Comparison of ENCODE assay signal across 12 cellular contexts in the genomic region with DNA sequence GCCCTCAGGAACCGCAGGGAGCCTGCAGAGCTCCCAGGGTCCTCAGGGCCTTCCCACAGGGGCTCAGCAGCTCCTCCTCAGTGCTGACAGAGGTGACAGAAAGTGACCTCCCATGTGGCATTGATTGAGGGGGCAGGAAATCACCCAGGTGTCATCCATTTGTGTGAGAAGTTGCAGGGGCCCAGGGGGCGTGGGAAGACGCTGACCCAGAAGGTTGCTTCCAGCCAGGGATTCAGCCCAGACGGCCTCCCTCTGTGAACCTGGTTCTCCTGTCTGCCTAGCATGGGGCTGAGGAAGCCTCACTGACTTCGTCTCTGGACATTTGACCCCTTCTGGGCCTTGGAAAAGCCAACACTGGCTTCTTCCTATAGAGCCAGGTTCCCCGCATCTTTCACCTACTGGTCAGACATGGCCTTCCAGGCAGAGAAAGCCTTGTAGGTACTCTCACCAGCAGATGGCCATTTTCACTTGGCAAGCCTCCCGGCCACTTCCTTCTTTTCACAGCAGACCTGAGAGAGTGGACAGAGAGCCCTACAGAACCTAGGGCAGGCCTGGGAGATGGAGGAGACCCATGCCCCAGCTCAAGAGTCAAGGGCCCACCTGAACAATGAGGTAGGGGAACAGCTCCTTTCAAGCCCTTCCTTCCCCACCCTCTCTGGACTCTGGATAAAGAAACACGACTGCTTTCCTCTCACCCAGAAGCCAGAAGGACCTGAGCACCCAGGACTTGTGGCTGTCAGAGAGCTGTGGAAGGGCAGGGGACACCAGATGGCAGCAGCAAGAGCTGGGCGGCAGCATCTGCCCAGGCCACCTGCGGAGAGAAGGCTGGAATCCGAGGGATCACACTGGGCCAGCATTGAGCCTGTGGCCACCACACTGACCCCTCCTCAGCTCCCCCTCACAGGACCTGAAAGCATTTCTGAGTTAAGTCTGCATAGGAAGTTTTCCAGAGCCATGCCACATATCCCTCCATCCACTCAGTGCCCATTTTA.
DNase-seq lines count a peak whose midpoint lies in the region; ATAC-seq and TF ChIP-seq lines count a peak whose summit lies in the region.
"Had no signal": no experiment of that assay in that cellular context is flagged by ENCODE, and none has a peak within 500 bp of the region (broad histone marks: within the 10 kb centered on the region; RNA-seq: fewer than 3 reads in every experiment).

No MANE protein-coding gene starts in this region.

- DNase-seq in A172 (ENCODE audit: low spot score) (peak; percentile 46), GM23248 (peak; percentile 44), fibroblast of villous mesenchyme (ENCODE audit: low read depth) (peak; percentile 19), foreskin melanocyte (no peak)
- no peak for DNase-seq in activated naive CD8-positive, alpha-beta T cell treated with anti-CD3 and anti-CD28 coated beads for 36 hours
- DNase-seq: NCI-H2029 treated with DMSO at 0.1 percent for 48 hours had no signal

- H3K27ac ChIP-seq in GM23248 = no peak overlapping the region
- H3K27ac ChIP-seq: tibial nerve had no signal

- H3K4me3 Mint-ChIP-seq in stimulated activated memory B cell treated with anti-CD40 and anti-IgM and Interleukin-4, amounts not matched to agents 10 μg/mL and 1 μg/mL and 100 μg/mL, for 72 hours = no peak overlapping the region
- H3K4me3 Mint-ChIP-seq in activated naive CD8-positive, alpha-beta T cell treated with anti-CD3 and anti-CD28 coated beads for 36 hours = no peak overlapping the region

- H3K9me3 ChIP-seq in GM23248 (ENCODE audit: low read depth) = no peaks in the 10 kb centered on the region

- H3F3A ChIP-seq in GM23248 (ENCODE audit: insufficient read depth) = peaks cover 26% of the 10 kb centered on the region

- H3K27ac Mint-ChIP-seq in stimulated activated memory B cell treated with anti-CD40 and anti-IgM and Interleukin-4, amounts not matched to agents 10 μg/mL and 1 μg/mL and 100 μg/mL, for 72 hours = no peak overlapping the region
- H3K27ac Mint-ChIP-seq in activated naive CD8-positive, alpha-beta T cell treated with anti-CD3 and anti-CD28 coated beads for 36 hours = no peak overlapping the region
- H3K27ac Mint-ChIP-seq: progenitor cell of endocrine pancreas had no signal

- H3K4me2 ChIP-seq in GM23248 (ENCODE audit: unreplicated experiment) = no peak overlapping the region

- H3K9me2 ChIP-seq in GM23248 (ENCODE audit: insufficient read depth) = no peaks in the 10 kb centered on the region

- no peaks in the 10 kb centered on the region for H3K9me3 Mint-ChIP-seq in stimulated activated memory B cell treated with anti-CD40 and anti-IgM and Interleukin-4, amounts not matched to agents 10 μg/mL and 1 μg/mL and 100 μg/mL, for 72 hours
- H3K9me3 Mint-ChIP-seq in activated naive CD8-positive, alpha-beta T cell treated with anti-CD3 and anti-CD28 coated beads for 36 hours = peaks cover 11% of the 10 kb centered on the region

- in situ Hi-C loops in GM23248 (cut with MboI) = loop anchor here (10.0 kb wide), 1 partner anchor 429 kb away; no protein-coding TSS in a partner anchor

- H3K4me1 ChIP-seq in GM23248 (ENCODE audit: insufficient read depth) = peaks cover 14% of the 10 kb centered on the region

- H3K4me3 ChIP-seq in GM23248 (no peak overlapping the region), fibroblast of villous mesenchyme (ENCODE audit: low read depth, low read length) (no peak overlapping the region)
- H3K4me3 ChIP-seq: tibial nerve had no signal

- no peaks in the 10 kb centered on the region for H3K79me2 ChIP-seq in GM23248 (ENCODE audit: insufficient read depth)

- 0 out of 2 replicates have a peak overlapping the region, but pooled peaks have one; percentile 10 for H2AFZ ChIP-seq in GM23248

- no peaks in the 10 kb centered on the region for H3K36me3 ChIP-seq in GM23248 (ENCODE audit: low read depth)
- H3K36me3 ChIP-seq: tibial nerve had no signal

- TF ChIP-seq CTCF in fibroblast of villous mesenchyme (IDR thresholded peaks at IDR 0.05; ENCODE audit: insufficient read depth, low read depth, low read length) = peak; percentile 16

- H3K4me1 Mint-ChIP-seq in stimulated activated memory B cell treated with anti-CD40 and anti-IgM and Interleukin-4, amounts not matched to agents 10 μg/mL and 1 μg/mL and 100 μg/mL, for 72 hours = peaks cover 56% of the 10 kb centered on the region
- peaks cover 45% of the 10 kb centered on the region for H3K4me1 Mint-ChIP-seq in activated naive CD8-positive, alpha-beta T cell treated with anti-CD3 and anti-CD28 coated beads for 36 hours

- H3K36me3 Mint-ChIP-seq in stimulated activated memory B cell treated with anti-CD40 and anti-IgM and Interleukin-4, amounts not matched to agents 10 μg/mL and 1 μg/mL and 100 μg/mL, for 72 hours = peaks cover 7% of the 10 kb centered on the region
- peaks cover 7% of the 10 kb centered on the region for H3K36me3 Mint-ChIP-seq in activated naive CD8-positive, alpha-beta T cell treated with anti-CD3 and anti-CD28 coated beads for 36 hours

- 72 to 74% methylated on average over 11 of the region's 11 CpGs for WGBS in GM23248 (ENCODE audit: low coverage in 1 of 2, low lambda C conversion rate in 2 of 2, missing lambda C conversion rate in 2 of 2), 2 experiments

- ATAC-seq in SK-N-SH treated with all-trans-retinoic acid at 6 μM for 48 hours = peak; percentile 50
- ATAC-seq in stimulated activated memory B cell treated with anti-CD40 and anti-IgM and Interleukin-4, amounts not matched to agents 10 μg/mL and 1 μg/mL and 100 μg/mL, for 72 hours = no peak
- no peak for ATAC-seq in GM21515 (IDR thresholded peaks at IDR 0.05; ENCODE audit: unreplicated experiment)

- H3K27me3 ChIP-seq in GM23248 (replicated peaks; ENCODE audit: insufficient read depth) = peaks cover 7% of the 10 kb centered on the region
- H3K27me3 ChIP-seq: tibial nerve had no signal

- no peak overlapping the region for H3K9ac ChIP-seq in GM23248

- peaks cover 8% of the 10 kb centered on the region for H3K27me3 Mint-ChIP-seq in stimulated activated memory B cell treated with anti-CD40 and anti-IgM and Interleukin-4, amounts not matched to agents 10 μg/mL and 1 μg/mL and 100 μg/mL, for 72 hours
- peaks cover 9% of the 10 kb centered on the region for H3K27me3 Mint-ChIP-seq in activated naive CD8-positive, alpha-beta T cell treated with anti-CD3 and anti-CD28 coated beads for 36 hours
- H3K27me3 Mint-ChIP-seq: CD4-positive, alpha-beta T cell had no signal

- H4K20me1 ChIP-seq in GM23248 (ENCODE audit: insufficient read depth) = no peaks in the 10 kb centered on the region

TF ChIP-seq in SK-N-SH treated with all-trans-retinoic acid at 6 μM for 48 hours, 23 proteins besides CTCF, POLR2A, EP300 and RAD21:
- TF ChIP-seq PPARA (CRISPR knock-in tag; IDR thresholded peaks at IDR 0.05; ENCODE audit: borderline replicate concordance) (no peak), TOX (CRISPR knock-in tag; IDR thresholded peaks at IDR 0.05; ENCODE audit: borderline replicate concordance) (no peak), BACH2 (CRISPR knock-in tag; IDR thresholded peaks at IDR 0.05; ENCODE audit: borderline replicate concordance) (no peak), ZNF565 (CRISPR knock-in tag; conservative IDR thresholded peaks at IDR 0.05; ENCODE audit: low read depth) (no peak), SNAI2 (CRISPR knock-in tag; IDR thresholded peaks at IDR 0.05) (no peak), ZNF70 (CRISPR knock-in tag; IDR thresholded peaks at IDR 0.05) (no peak)
- TF ChIP-seq, protein P1, sequence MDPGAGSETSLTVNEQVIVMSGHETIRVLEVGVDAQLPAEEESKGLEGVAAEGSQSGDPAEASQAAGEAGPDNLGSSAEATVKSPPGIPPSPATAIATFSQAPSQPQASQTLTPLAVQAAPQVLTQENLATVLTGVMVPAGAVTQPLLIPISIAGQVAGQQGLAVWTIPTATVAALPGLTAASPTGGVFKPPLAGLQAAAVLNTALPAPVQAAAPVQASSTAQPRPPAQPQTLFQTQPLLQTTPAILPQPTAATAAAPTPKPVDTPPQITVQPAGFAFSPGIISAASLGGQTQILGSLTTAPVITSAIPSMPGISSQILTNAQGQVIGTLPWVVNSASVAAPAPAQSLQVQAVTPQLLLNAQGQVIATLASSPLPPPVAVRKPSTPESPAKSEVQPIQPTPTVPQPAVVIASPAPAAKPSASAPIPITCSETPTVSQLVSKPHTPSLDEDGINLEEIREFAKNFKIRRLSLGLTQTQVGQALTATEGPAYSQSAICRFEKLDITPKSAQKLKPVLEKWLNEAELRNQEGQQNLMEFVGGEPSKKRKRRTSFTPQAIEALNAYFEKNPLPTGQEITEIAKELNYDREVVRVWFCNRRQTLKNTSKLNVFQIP (CRISPR knock-in tag; IDR thresholded peaks at IDR 0.05; ENCODE audit: borderline replicate concordance, low read depth) = no peak

Comparison
In these comparisons a context has a peak if more than half of its experiments do, and no peak if none do; other contexts are left out.
1. DNase-seq: peak in A172 (single experiment), GM23248 (single experiment) and fibroblast of villous mesenchyme (single experiment); none in foreskin melanocyte (single experiment) and activated naive CD8-positive, alpha-beta T cell treated with anti-CD3 and anti-CD28 coated beads for 36 hours (single experiment).